ENCODE assay signal across 8 cellular contexts in the genomic region with DNA sequence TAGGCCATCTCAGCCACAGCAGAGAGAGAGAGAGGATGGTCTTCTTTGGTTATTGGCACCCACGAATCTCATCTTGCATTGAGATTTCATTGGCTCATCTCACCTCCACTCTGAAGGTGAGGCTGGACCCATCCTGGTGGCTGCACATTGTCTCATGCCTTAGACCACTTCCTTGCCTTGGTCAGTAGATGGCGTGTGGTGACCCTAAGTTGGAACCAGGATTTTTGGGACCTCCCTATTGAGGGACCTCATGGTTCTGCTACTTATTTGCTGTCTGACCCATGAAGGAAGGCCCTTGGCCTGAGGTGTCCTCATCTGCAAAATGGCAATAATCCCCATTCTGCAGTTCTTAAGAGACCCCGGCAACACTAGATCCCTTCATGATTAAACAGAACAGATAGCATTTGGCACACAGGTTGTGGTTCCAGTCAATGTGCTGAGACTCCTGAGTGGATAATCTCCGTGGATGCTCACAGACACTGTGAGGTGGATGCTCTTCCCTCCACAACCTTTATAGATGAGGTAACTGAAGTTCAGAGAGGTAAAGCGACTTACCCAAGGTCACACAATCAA. TPM values are rescaled to one million over a fixed set of nuclear protein-coding genes. Genes with fewer than 3 reads are reported as not detected.
DNase-seq lines count a peak whose midpoint lies in the region; ATAC-seq and TF ChIP-seq lines count a peak whose summit lies in the region.

No MANE protein-coding gene starts in this region.

- peak; percentile 34 for TF ChIP-seq CTCF in activated B cell treated with CpG ODN at 0.5 μM for 24 hours (IDR thresholded peaks at IDR 0.05)

- POLR2A ChIA-PET in activated B cell treated with CpG ODN at 0.5 μM for 24 hours (lab: Charles Lee), result no interaction called here

- intact Hi-C loops in activated B cell treated with CpG ODN at 0.5 μM for 24 hours (cut with micrococcal nuclease), result loop anchor here (1.0 kb wide), 3 partner anchors 225 to 705 kb away; no protein-coding TSS in a partner anchor

- no peak overlapping the region for H3K27ac Mint-ChIP-seq in activated B cell treated with CpG ODN at 0.5 μM for 24 hours

- no peaks in the 10 kb centered on the region for H3K9me3 Mint-ChIP-seq in activated B cell treated with CpG ODN at 0.5 μM for 24 hours

- H3K27me3 Mint-ChIP-seq in activated B cell treated with CpG ODN at 0.5 μM for 24 hours, result peaks cover 2% of the 10 kb centered on the region

- H3K4me3 Mint-ChIP-seq in activated B cell treated with CpG ODN at 0.5 μM for 24 hours, result no peak overlapping the region

- DNase-seq in NCI-H345 (lab: John Stamatoyannopoulos, UW) (peak; percentile 16), NCI-H345 treated with DMSO at 0.1 percent for 48 hours (lab: John Stamatoyannopoulos, UW; ENCODE audit: unreplicated experiment) (no peak), HuH-7 (ENCODE audit: low spot score) (peak; percentile 61), activated B cell treated with CpG ODN at 0.5 μM for 24 hours (no peak), left kidney (ENCODE audit: low read depth, low spot score) (peak; percentile 49), putamen (ENCODE audit: low spot score) (no peak)

- H3K36me3 Mint-ChIP-seq in activated B cell treated with CpG ODN at 0.5 μM for 24 hours (ENCODE audit: low read depth), result no peaks in the 10 kb centered on the region

- CTCF ChIA-PET in activated B cell treated with CpG ODN at 0.5 μM for 24 hours (lab: Charles Lee), result interaction anchor here (1.2 kb wide), 1 partner anchor 224 kb away, joined by 3 read pairs; no protein-coding TSS in a partner anchor

- ATAC-seq in activated B cell treated with CpG ODN at 0.5 μM for 24 hours (ENCODE audit: low read depth) (peak; percentile 49), GM21737 (IDR thresholded peaks at IDR 0.05; ENCODE audit: unreplicated experiment) (no peak), GM18870 (IDR thresholded peaks at IDR 0.05; ENCODE audit: unreplicated experiment) (no peak)

- no peaks in the 10 kb centered on the region for H3K4me1 Mint-ChIP-seq in activated B cell treated with CpG ODN at 0.5 μM for 24 hours

RNA-seq across cellular contexts. Expression of gene AAR2, which starts 21.5 kb away (rescaled TPM):
- 25.9 and 27.4 TPM in 2 replicates for total RNA-seq in activated B cell treated with CpG ODN at 0.5 μM for 24 hours

Comparison
In these comparisons a context has a peak if more than half of its experiments do, and no peak if none do; other contexts are left out.
1. DNase-seq: peak in NCI-H345 (single experiment), HuH-7 (single experiment) and left kidney (single experiment); none in NCI-H345 treated with DMSO at 0.1 percent for 48 hours (single experiment), activated B cell treated with CpG ODN at 0.5 μM for 24 hours (single experiment) and putamen (single experiment).